Comparison of ENCODE assay signal across 10 cellular contexts in genomic region chr11:1303973-1304372, GRCh38. TPM values are rescaled to one million over a fixed set of nuclear protein-coding genes. Genes with fewer than 3 reads are reported as not detected.
A peak's percentile ranks its signal among the peaks of the same experiment; 100 is the strongest.
DNase-seq lines count a peak whose midpoint lies in the region; ATAC-seq, FAIRE-seq and TF ChIP-seq lines count a peak whose summit lies in the region.
"Had no signal": no experiment of that assay in that cellular context is flagged by ENCODE, and none has a peak within 500 bp of the region (broad histone marks: within the 10 kb centered on the region; RNA-seq: fewer than 3 reads in every experiment).

No MANE protein-coding gene starts in this region.

- H3K9ac ChIP-seq in mesendoderm (ENCODE audit: low read length) = no peak overlapping the region

- no peak overlapping the region for H3K56ac ChIP-seq in mesendoderm (ENCODE audit: low read length)

- no peak overlapping the region for H2AK5ac ChIP-seq in mesendoderm (ENCODE audit: low read length)

- TF ChIP-seq EP300 in A549 (IDR thresholded peaks at IDR 0.05) (no peak), ovary (IDR thresholded peaks at IDR 0.05) (no peak)

- H2BK5ac ChIP-seq in mesendoderm (ENCODE audit: low read length) = no peak overlapping the region

- WGBS in A549 (ENCODE audit: missing lambda C conversion rate) = 62% methylated on average over 10 of the region's 10 CpGs
- 34 to 42% (median 41%) methylated on average over 10 of the region's 10 CpGs for WGBS in ovary, 3 donors
- whole genome bisulfite sequencing in mesendoderm (ENCODE audit: extremely low coverage, insufficient coverage, low lambda C conversion rate) = no CpG with 5 or more reads among the region's 10 CpGs

- no peak overlapping the region for H3K4ac ChIP-seq in mesendoderm (ENCODE audit: low read depth, low read length)

- H3K79me2 ChIP-seq in mesendoderm (ENCODE audit: control insufficient read depth, insufficient read depth, low read length) = peaks cover 38% of the 10 kb centered on the region

- H4K8ac ChIP-seq in mesendoderm (ENCODE audit: low read depth, low read length) = no peak overlapping the region

- ATAC-seq in A549 (peak in 1 of 2 experiments; percentile 38; a peak in 3 of 6 replicates), RWPE2 (ENCODE audit: low read depth) (no peak)

- no peaks in the 10 kb centered on the region for H3K27me3 ChIP-seq in RWPE2 (ENCODE audit: insufficient read depth, poor library complexity, severe bottlenecking)
- no peaks in the 10 kb centered on the region for H3K27me3 ChIP-seq in ovary
- no peaks in the 10 kb centered on the region for H3K27me3 ChIP-seq in mesendoderm (ENCODE audit: insufficient read depth, low read length, poor library complexity)

- H3K9me3 ChIP-seq in A549 (no peaks in the 10 kb centered on the region), RWPE2 (ENCODE audit: severe bottlenecking) (no peaks in the 10 kb centered on the region), ovary (no peaks in the 10 kb centered on the region)

- H3K4me2 ChIP-seq in A549 (peak overlapping the region; percentile 69), mesendoderm (ENCODE audit: low read length) (no peak overlapping the region)

- TF ChIP-seq RAD21 in A549 (conservative IDR thresholded peaks at IDR 0.05 in 1 of 2, IDR thresholded peaks at IDR 0.05 in 1 of 2) = no peak

- no peak overlapping the region for H4K5ac ChIP-seq in mesendoderm (ENCODE audit: low read length)

- H3K27ac ChIP-seq in A549 = peak overlapping the region; percentile 67 to 87
- H3K27ac ChIP-seq in RWPE2 (ENCODE audit: poor library complexity, severe bottlenecking) = peak overlapping the region; percentile 13
- peak overlapping the region in 1 of 2 donors; percentile 68 for H3K27ac ChIP-seq in ovary
- no peak overlapping the region for H3K27ac ChIP-seq in mesendoderm (ENCODE audit: low read depth, low read length)

- intact Hi-C loops in ovary (cut with DNase I) = loop anchor here in 1 of 4 donors (10.0 kb wide), 1 partner anchor 211 kb away; no protein-coding TSS in a partner anchor

- TF ChIP-seq CTCF in A549 (IDR thresholded peaks at IDR 0.05) = no peak
- TF ChIP-seq CTCF in RWPE2 (IDR thresholded peaks at IDR 0.05; ENCODE audit: poor library complexity, severe bottlenecking) = no peak
- no peak for TF ChIP-seq CTCF in fibroblast of mammary gland (conservative IDR thresholded peaks at IDR 0.05; ENCODE audit: control insufficient read depth, insufficient read depth, low read depth, low read length)
- TF ChIP-seq CTCF in ovary (IDR thresholded peaks at IDR 0.05) = no peak

- CTCF ChIA-PET in A549 (lab: Yijun Ruan, JAX) = interaction anchor here (0.8 to 3.9 kb wide), 10 partner anchors 11 to 187 kb away, joined by 3 to 16 read pairs (median 4); partner anchors contain the start of gene BRSK2

- H3K4me1 ChIP-seq in A549 (peaks cover 55% of the 10 kb centered on the region), RWPE2 (ENCODE audit: insufficient read depth, poor library complexity, severe bottlenecking) (peaks cover 32% of the 10 kb centered on the region), ovary (ENCODE audit: insufficient read depth) (peaks cover 37% of the 10 kb centered on the region), mesendoderm (ENCODE audit: control insufficient read depth, low read depth, low read length) (no peaks in the 10 kb centered on the region)

- peaks cover 5% of the 10 kb centered on the region for H3K36me3 ChIP-seq in RWPE2 (ENCODE audit: low read depth)
- H3K36me3 ChIP-seq in ovary = no peaks in the 10 kb centered on the region
- no peaks in the 10 kb centered on the region for H3K36me3 ChIP-seq in mesendoderm (ENCODE audit: control insufficient read depth, insufficient read depth, low read length)

- no peak overlapping the region for H3K18ac ChIP-seq in mesendoderm (ENCODE audit: low read length)

- peaks cover 35% of the 10 kb centered on the region for H3K79me1 ChIP-seq in mesendoderm (ENCODE audit: low read length)

- TF ChIP-seq POLR2A in A549 (IDR thresholded peaks at IDR 0.05; ENCODE audit: low read length) (no peak), ovary (IDR thresholded peaks at IDR 0.05) (no peak)

- H2BK120ac ChIP-seq in mesendoderm (ENCODE audit: low read depth, low read length) = no peak overlapping the region

- FAIRE-seq in A549 (lab: Jason Lieb, UNC) = no peak

- POLR2A ChIA-PET in A549 (lab: Yijun Ruan, JAX) = no interaction called here

- H3K4me3 ChIP-seq in A549 (peak overlapping the region; percentile 2; the same call in 1 of the 3 replicates), RWPE2 (ENCODE audit: severe bottlenecking) (no peak overlapping the region), fibroblast of mammary gland (ENCODE audit: control insufficient read depth, low read depth, low read length) (no peak overlapping the region), ovary (no peak overlapping the region), mesendoderm (ENCODE audit: low read length) (no peak overlapping the region)

- H2BK15ac ChIP-seq in mesendoderm (replicated peaks; ENCODE audit: low read depth) = no peak overlapping the region

- DNase-seq in A549 (ENCODE audit: low read depth in 1 of 2, low spot score in 1 of 2) (no peak), RWPE2 (ENCODE audit: low spot score) (no peak), fibroblast of mammary gland (ENCODE audit: low read depth) (peak; percentile 21), ovary (peak in 4 of 5 donors; percentile 55 to 73 (median 67)), mesendoderm (no peak), DMS 273 treated with DMSO at 0.1 percent for 48 hours (lab: John Stamatoyannopoulos, UW) (no peak), putamen (ENCODE audit: low spot score) (no peak)
- DNase-seq in stimulated activated naive CD4-positive, alpha-beta T cell treated with Interleukin-2 at 50 U/mL for 16 hours (lab: John Stamatoyannopoulos, UW) = no peak
- DNase-seq: NCI-H1694; stimulated activated CD8-positive, alpha-beta memory T cell treated with anti-CD3 and anti-CD28 coated beads, Interleukin-4, amount 100 ng/mL, for 48 hours had no signal

- H3K23ac ChIP-seq in mesendoderm (ENCODE audit: low read length) = no peak overlapping the region

TF ChIP-seq in A549, 52 proteins besides CTCF, POLR2A, EP300 and RAD21:
- TF ChIP-seq GATA3 (IDR thresholded peaks at IDR 0.05; ENCODE audit: borderline replicate concordance) (no peak), RFX5 (IDR thresholded peaks at IDR 0.05) (no peak), RARB (CRISPR knock-in tag; IDR thresholded peaks at IDR 0.05) (no peak), PHF8 (IDR thresholded peaks at IDR 0.05; ENCODE audit: borderline replicate concordance, low read depth) (no peak), ZSCAN20 (CRISPR knock-in tag; IDR thresholded peaks at IDR 0.05) (no peak), FOSB (CRISPR knock-in tag; IDR thresholded peaks at IDR 0.05) (no peak), CBX8 (IDR thresholded peaks at IDR 0.05) (no peak), HOXB13 (CRISPR knock-in tag; IDR thresholded peaks at IDR 0.05; ENCODE audit: low read depth) (no peak), ZFP36 (IDR thresholded peaks at IDR 0.05; ENCODE audit: borderline replicate concordance, partially characterized antibody) (no peak), ZNF302 (CRISPR knock-in tag; IDR thresholded peaks at IDR 0.05) (no peak), MYC (IDR thresholded peaks at IDR 0.05; ENCODE audit: borderline replicate concordance, low read length) (no peak), POLR2AphosphoS2 (conservative IDR thresholded peaks at IDR 0.05; ENCODE audit: low read length) (no peak), TP53 (CRISPR knock-in tag; IDR thresholded peaks at IDR 0.05) (no peak), KDM1A (IDR thresholded peaks at IDR 0.05; ENCODE audit: low read depth) (no peak), ELK1 (IDR thresholded peaks at IDR 0.05; ENCODE audit: low read depth, low read length) (no peak), HOXA7 (CRISPR knock-in tag; IDR thresholded peaks at IDR 0.05) (no peak), FOXS1 (CRISPR knock-in tag; IDR thresholded peaks at IDR 0.05) (no peak), MAFK (IDR thresholded peaks at IDR 0.05; ENCODE audit: partially characterized antibody) (no peak), HEYL (CRISPR knock-in tag; IDR thresholded peaks at IDR 0.05) (no peak)

RNA-seq across cellular contexts. Expression of gene TOLLIP, which starts 5.5 kb away (rescaled TPM):
- polyA plus RNA-seq in A549 (2011; rRNA removed) (26.5 and 26.9 TPM in 2 replicates), A549 (2017; fragmentation: RNase III; extraction: RNeasy Plus Mini Kit Qiagen cat#74134 plus additional on column Dnase treatment) (31.5 to 37.9 TPM (median 33.8 TPM) in 3 replicates), ovary (10 to 100 TPM; 14.1 to 25.8 TPM)
- polyA plus RNA-seq in A549 (2012; cell fraction: cytosol; rRNA removed) = 62.4 and 72.9 TPM in 2 replicates
- polyA plus RNA-seq in A549 (2012; cell fraction: nucleus; rRNA removed) = 59.6 and 76.1 TPM in 2 replicates
- polyA minus RNA-seq in A549 (2011; rRNA and poly(A)+ RNA removed) = 25.7 and 44.5 TPM in 2 replicates
- total RNA-seq in ovary = 10 to 100 TPM; 26.1 to 60.8 (median 53.9) TPM
- polyA plus RNA-seq in mesendoderm (2013, experiment 1 of 2) = 11.2 TPM
- 10.9 TPM for polyA plus RNA-seq in mesendoderm (2013, experiment 2 of 2)

Comparison
In these comparisons a context has a peak if more than half of its experiments do, and no peak if none do; other contexts are left out.
1. DNase-seq: peak in fibroblast of mammary gland (single experiment) and ovary (4 of 5); none in A549 (0 of 2), RWPE2 (single experiment), mesendoderm (single experiment), DMS 273 treated with DMSO at 0.1 percent for 48 hours (single experiment), stimulated activated naive CD4-positive, alpha-beta T cell treated with Interleukin-2 at 50 U/mL for 16 hours (single experiment) and putamen (single experiment).